Comparison of ENCODE assay signal across 8 cellular contexts in genomic region chr7:128361463-128362441, GRCh38. TPM values are rescaled to one million over a fixed set of nuclear protein-coding genes. Genes with fewer than 3 reads are reported as not detected.
DNase-seq lines count a peak whose midpoint lies in the region; ATAC-seq and FAIRE-seq lines count a peak whose summit lies in the region.

PRRT4 (minus strand) TSS chr7:128361690.

- WGBS in neuronal stem cell (ENCODE audit: extremely low coverage in 2 of 2, insufficient read length in 2 of 2, insufficient replicate concordance in 1 of 2), 2 donors = no CpG with 5 or more reads among the region's 84 CpGs

- H3K4me1 Mint-ChIP-seq in activated T-helper 2 cell treated with anti-CD3 and anti-CD28 coated beads, Interferon-gamma antibody, Interleukin-2, Interleukin-4, amounts not matched to agents 10 μg/mL and 5 μg/mL and 100 μg/mL, durations not matched to agents 14 hours and 24 hours and 36 hours (ENCODE audit: low read depth) = peaks cover 22% of the 10 kb centered on the region

- FAIRE-seq in frontal cortex (lab: Jason Lieb, UNC) (no peak), HTR-8/SVneo (lab: Jason Lieb, UNC) (no peak)

- H3K23ac ChIP-seq in neuronal stem cell (ENCODE audit: low read depth, low read length, poor library complexity) = peak within 1 kb of the TSS; percentile 50

- peak within 1 kb of the TSS; percentile 86 for H2BK15ac ChIP-seq in neuronal stem cell (ENCODE audit: low read length)

- H3K14ac ChIP-seq in neuronal stem cell (ENCODE audit: low read length) = peak within 1 kb of the TSS; percentile 90

- peak within 1 kb of the TSS; percentile 96 for H2AFZ ChIP-seq in neuronal stem cell (ENCODE audit: low read length)

- ATAC-seq in Right ventricle myocardium inferior = peak; percentile 73

- peak within 1 kb of the TSS; percentile 73 for H3K4me3 Mint-ChIP-seq in activated T-helper 2 cell treated with anti-CD3 and anti-CD28 coated beads, Interferon-gamma antibody, Interleukin-2, Interleukin-4, amounts not matched to agents 10 μg/mL and 5 μg/mL and 100 μg/mL, durations not matched to agents 14 hours and 24 hours and 36 hours (ENCODE audit: low read depth)

- H3K4me2 ChIP-seq in neuronal stem cell (ENCODE audit: insufficient read depth, low read length, poor library complexity, severe bottlenecking) = peak within 1 kb of the TSS; percentile 92

- no peaks in the 10 kb centered on the region for H3K36me3 Mint-ChIP-seq in activated T-helper 2 cell treated with anti-CD3 and anti-CD28 coated beads, Interferon-gamma antibody, Interleukin-2, Interleukin-4, amounts not matched to agents 10 μg/mL and 5 μg/mL and 100 μg/mL, durations not matched to agents 14 hours and 24 hours and 36 hours (ENCODE audit: low read depth)

- peaks cover 5 to 96% (median 55%) of the 10 kb centered on the region in 3 experiments for H3K27me3 ChIP-seq in neuronal stem cell (ENCODE audit: control insufficient read depth in 3 of 3, insufficient read depth in 3 of 3, low read depth in 1 of 3, low read length in 3 of 3)

- H3K18ac ChIP-seq in neuronal stem cell (ENCODE audit: low read length) = peak within 1 kb of the TSS; percentile 95

- no peak within 1 kb of the TSS for H4K8ac ChIP-seq in neuronal stem cell (ENCODE audit: low read depth, low read length)

- H3K36me3 ChIP-seq in neuronal stem cell (replicated peaks in 1 of 2; ENCODE audit: control insufficient read depth in 2 of 2, insufficient read depth in 2 of 2, low read length in 2 of 2) = no peaks in the 10 kb centered on the region

- DNase-seq in Right ventricle myocardium inferior (ENCODE audit: missing footprints) (peak; percentile 79), cardiac septum (ENCODE audit: low spot score) (no peak), NOMO-1 treated with DMSO at 0.1 percent for 48 hours (lab: John Stamatoyannopoulos, UW; ENCODE audit: unreplicated experiment) (peak; percentile 66), frontal cortex (ENCODE audit: low spot score in 2 of 2) (peak; percentile 73 to 76), neuronal stem cell (ENCODE audit: low spot score) (no peak), HTR-8/SVneo (ENCODE audit: insufficient read length, low spot score) (no peak), SW 1271 (lab: John Stamatoyannopoulos, UW) (no peak)
- DNase-seq in activated T-helper 2 cell treated with anti-CD3 and anti-CD28 coated beads, Interferon-gamma antibody, Interleukin-2, Interleukin-4, amounts not matched to agents 10 μg/mL and 5 μg/mL and 100 μg/mL, durations not matched to agents 14 hours and 24 hours and 36 hours (ENCODE audit: low spot score) = peak; percentile 26

- H2BK12ac ChIP-seq in neuronal stem cell (ENCODE audit: low read length) = peak within 1 kb of the TSS; percentile 46

- H3K4me3 ChIP-seq in neuronal stem cell (ENCODE audit: low read length in 2 of 2) = peak within 1 kb of the TSS; percentile 57 to 80

- no peak within 1 kb of the TSS for H2AK5ac ChIP-seq in neuronal stem cell (ENCODE audit: low read depth, low read length)

- intact Hi-C loops in Right ventricle myocardium inferior (cut with DNase I) (no loop called here), cardiac septum (cut with DNase I) (no loop called here)
- intact Hi-C loops in activated T-helper 2 cell treated with anti-CD3 and anti-CD28 coated beads, Interferon-gamma antibody, Interleukin-2, Interleukin-4, amounts not matched to agents 10 μg/mL and 5 μg/mL and 100 μg/mL, durations not matched to agents 14 hours and 24 hours and 36 hours (cut with micrococcal nuclease) = no loop called here

- peaks cover 1% of the 10 kb centered on the region for H3K79me1 ChIP-seq in neuronal stem cell (ENCODE audit: low read depth, low read length)

- no peak within 1 kb of the TSS for H2BK5ac ChIP-seq in neuronal stem cell (ENCODE audit: low read length)

- H3K27ac ChIP-seq in neuronal stem cell (replicated peaks; ENCODE audit: low read length) = no peak within 1 kb of the TSS

- H3K27ac Mint-ChIP-seq in activated T-helper 2 cell treated with anti-CD3 and anti-CD28 coated beads, Interferon-gamma antibody, Interleukin-2, Interleukin-4, amounts not matched to agents 10 μg/mL and 5 μg/mL and 100 μg/mL, durations not matched to agents 14 hours and 24 hours and 36 hours = peak within 1 kb of the TSS; percentile 42

- peaks cover 70% of the 10 kb centered on the region for H3K27me3 Mint-ChIP-seq in activated T-helper 2 cell treated with anti-CD3 and anti-CD28 coated beads, Interferon-gamma antibody, Interleukin-2, Interleukin-4, amounts not matched to agents 10 μg/mL and 5 μg/mL and 100 μg/mL, durations not matched to agents 14 hours and 24 hours and 36 hours (ENCODE audit: low read depth)

- no peak within 1 kb of the TSS for H3K4ac ChIP-seq in neuronal stem cell (ENCODE audit: low read length)

- no peak within 1 kb of the TSS for H2BK120ac ChIP-seq in neuronal stem cell (ENCODE audit: low read depth, low read length)

- H4K91ac ChIP-seq in neuronal stem cell (ENCODE audit: low read depth, low read length, poor library complexity) = peak within 1 kb of the TSS; percentile 87

- peak within 1 kb of the TSS; percentile 98 for H3K9ac ChIP-seq in neuronal stem cell (ENCODE audit: low read depth, low read length, poor library complexity)

- H3K9me3 Mint-ChIP-seq in activated T-helper 2 cell treated with anti-CD3 and anti-CD28 coated beads, Interferon-gamma antibody, Interleukin-2, Interleukin-4, amounts not matched to agents 10 μg/mL and 5 μg/mL and 100 μg/mL, durations not matched to agents 14 hours and 24 hours and 36 hours = no peaks in the 10 kb centered on the region

- peaks cover 6 to 16% of the 10 kb centered on the region in 2 donors for H3K4me1 ChIP-seq in neuronal stem cell (ENCODE audit: control insufficient read depth in 2 of 2, insufficient read depth in 1 of 2, low read depth in 1 of 2, low read length in 2 of 2)

- H3K9me3 ChIP-seq in neuronal stem cell (replicated peaks in 1 of 2; ENCODE audit: control insufficient read depth in 2 of 2, insufficient read depth in 1 of 2, low read depth in 1 of 2, low read length in 2 of 2) = no peaks in the 10 kb centered on the region

RNA-seq across cellular contexts. Expression of gene PRRT4, which starts in this region (rescaled TPM):
- total RNA-seq in Right ventricle myocardium inferior = 2.7 TPM
- total RNA-seq in cardiac septum = 2.4 TPM
- total RNA-seq in activated T-helper 2 cell treated with anti-CD3 and anti-CD28 coated beads, Interferon-gamma antibody, Interleukin-2, Interleukin-4, amounts not matched to agents 10 μg/mL and 5 μg/mL and 100 μg/mL, durations not matched to agents 14 hours and 24 hours and 36 hours = 0.39 and 0.55 TPM in 2 replicates
- 3.3 TPM for total RNA-seq in frontal cortex
- 1.2 TPM for polyA plus RNA-seq in neuronal stem cell (2013, experiment 1 of 2)
- 1.4 TPM for polyA plus RNA-seq in neuronal stem cell (2013, experiment 2 of 2)

Comparison
In these comparisons a context has a peak if more than half of its experiments do, and no peak if none do; other contexts are left out.
1. DNase-seq: peak in Right ventricle myocardium inferior (single experiment), NOMO-1 treated with DMSO at 0.1 percent for 48 hours (single experiment) and frontal cortex (2 of 2); none in cardiac septum (single experiment), neuronal stem cell (single experiment), HTR-8/SVneo (single experiment) and SW 1271 (0 of 2).
2. Peak in DNase-seq in activated T-helper 2 cell treated with anti-CD3 and anti-CD28 coated beads, Interferon-gamma antibody, Interleukin-2, Interleukin-4, amounts not matched to agents 10 μg/mL and 5 μg/mL and 100 μg/mL, durations not matched to agents 14 hours and 24 hours and 36 hours; RNA of the gene not detected or under 1 TPM.